In the genomic region with DNA sequence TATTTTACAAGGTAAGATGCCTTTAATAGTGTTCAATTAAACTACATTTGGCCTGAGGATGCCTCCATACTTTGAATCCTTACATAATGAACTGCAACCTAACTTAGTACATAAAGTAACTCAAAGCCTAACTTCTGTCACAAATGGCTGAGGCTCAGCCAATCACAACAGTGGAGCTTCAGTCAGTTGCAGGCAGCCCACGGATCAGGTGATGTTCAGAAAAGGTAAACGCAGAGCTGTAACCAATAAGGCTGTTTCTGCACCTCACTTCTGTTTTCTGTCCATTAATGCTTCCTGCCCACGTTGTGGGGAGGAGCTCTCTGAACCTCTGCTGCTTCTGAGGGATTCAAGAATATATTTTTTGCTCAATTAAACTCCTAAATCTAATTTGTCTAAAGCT, we compare ENCODE assay signal across 11 cellular contexts.
A peak's percentile ranks its signal among the peaks of the same experiment; 100 is the strongest.
DNase-seq lines count a peak whose midpoint lies in the region; ATAC-seq, FAIRE-seq and TF ChIP-seq lines count a peak whose summit lies in the region.
"Had no signal": no experiment of that assay in that cellular context is flagged by ENCODE, and none has a peak within 500 bp of the region (broad histone marks: within the 10 kb centered on the region; RNA-seq: fewer than 3 reads in every experiment).

No MANE protein-coding gene starts in this region.

- CTCF ChIA-PET in H1 (lab: Charles Lee; ENCODE audit: partially characterized antibody), result interaction anchor here (1.2 kb wide), 2 partner anchors 30 to 32 kb away, joined by 4 to 6 read pairs; no protein-coding TSS in a partner anchor

- H3K36me3 ChIP-seq in H1 (ENCODE audit: control insufficient read depth in 2 of 4, insufficient read depth in 4 of 4, low read length in 3 of 4) (no peaks in the 10 kb centered on the region), hepatocyte (replicated peaks; ENCODE audit: insufficient read depth, low read depth) (no peaks in the 10 kb centered on the region)

- no peak overlapping the region for H3K4me2 ChIP-seq in H1 (ENCODE audit: insufficient read depth in 1 of 2, low read depth in 2 of 2, low read length in 2 of 2)
- H3K4me2 ChIP-seq in hepatocyte, result no peak overlapping the region

- no peak overlapping the region for H2BK12ac ChIP-seq in H1 (ENCODE audit: low read depth, low read length)

- no peak overlapping the region for H2AK5ac ChIP-seq in H1 (ENCODE audit: low read depth, low read length)

- no peak overlapping the region for H3K14ac ChIP-seq in H1 (ENCODE audit: insufficient read length)

- no peak for TF ChIP-seq CTCF in H1 (IDR thresholded peaks at IDR 0.05; ENCODE audit: control extremely low read depth in 1 of 3, insufficient read depth in 1 of 3, low read depth in 1 of 3, low read length in 3 of 3)
- TF ChIP-seq CTCF in hepatocyte (IDR thresholded peaks at IDR 0.05; ENCODE audit: poor library complexity), result no peak

- H3K27me3 ChIP-seq in H1 (replicated peaks in 1 of 4; ENCODE audit: control insufficient read depth in 3 of 4, extremely low read depth in 1 of 4, insufficient read depth in 3 of 4, low read length in 3 of 4) (no peaks in the 10 kb centered on the region), hepatocyte (no peaks in the 10 kb centered on the region)

- H3K9ac ChIP-seq in H1 (replicated peaks in 1 of 4; ENCODE audit: extremely low read depth in 1 of 4, low read depth in 3 of 4, low read length in 3 of 4), result no peak overlapping the region

- no peak overlapping the region for H3K56ac ChIP-seq in H1 (replicated peaks; ENCODE audit: insufficient read length, low read depth, low read length)

- no peaks in the 10 kb centered on the region for H3K9me3 ChIP-seq in H1 (ENCODE audit: insufficient read depth in 2 of 2, low read depth in 1 of 2, low read length in 1 of 2)
- no peaks in the 10 kb centered on the region for H3K9me3 ChIP-seq in hepatocyte (ENCODE audit: low read depth)

- TF ChIP-seq POLR2A in H1 (IDR thresholded peaks at IDR 0.05; ENCODE audit: control extremely low read depth in 1 of 2, low read depth in 2 of 2, low read length in 2 of 2), result no peak

- H3K23me2 ChIP-seq in H1 (ENCODE audit: low read depth, low read length), result no peaks in the 10 kb centered on the region

- no peak overlapping the region for H2BK20ac ChIP-seq in H1 (ENCODE audit: low read length)

- TF ChIP-seq EP300 in H1 (IDR thresholded peaks at IDR 0.05; ENCODE audit: borderline replicate concordance in 1 of 2, low read depth in 2 of 2, low read length in 2 of 2), result no peak

- WGBS in H1 (ENCODE audit: extremely low coverage in 1 of 2, insufficient coverage in 1 of 2, insufficient read length in 1 of 2, insufficient replicate concordance in 2 of 2, low coverage in 1 of 2, low lambda C conversion rate in 2 of 2, missing lambda C conversion rate in 1 of 2), 2 experiments, result 75% methylated on average over 3 of the region's 3 CpGs; no CpG with 5 or more reads in 1 of the 2 experiments
- WGBS in hepatocyte (ENCODE audit: low lambda C conversion rate, missing lambda C conversion rate), result 54% methylated on average over 3 of the region's 3 CpGs

- no peaks in the 10 kb centered on the region for H3K9me2 ChIP-seq in hepatocyte (replicated peaks; ENCODE audit: insufficient read depth)

- no peak overlapping the region for H2BK120ac ChIP-seq in H1 (replicated peaks; ENCODE audit: low read depth, low read length)

- H3K4me1 ChIP-seq in H1 (replicated peaks in 1 of 4; ENCODE audit: control insufficient read depth in 3 of 4, insufficient read depth in 4 of 4, low read length in 3 of 4), result no peaks in the 10 kb centered on the region
- no peaks in the 10 kb centered on the region for H3K4me1 ChIP-seq in hepatocyte (ENCODE audit: insufficient read depth)

- peak; percentile 86 for ATAC-seq in GM21515 (IDR thresholded peaks at IDR 0.05; ENCODE audit: unreplicated experiment)
- ATAC-seq in HG03378 (IDR thresholded peaks at IDR 0.05; ENCODE audit: unreplicated experiment), result peak; percentile 56

- DNase-seq in NCI-H2171 treated with DMSO at 0.1 percent for 48 hours (lab: John Stamatoyannopoulos, UW) (peak; percentile 9), NCI-H2171 (lab: John Stamatoyannopoulos, UW) (no peak), H1 (ENCODE audit: low read depth in 1 of 2, low spot score in 2 of 2) (no peak), SHP77 (lab: John Stamatoyannopoulos, UW) (no peak), hepatocyte (ENCODE audit: low spot score) (no peak), amygdala (lab: John Stamatoyannopoulos, UW) (no peak)
- DNase-seq: endodermal cell had no signal

- H3K4ac ChIP-seq in H1 (replicated peaks; ENCODE audit: insufficient read length, low read depth, low read length), result no peak overlapping the region

- H3K79me1 ChIP-seq in H1 (ENCODE audit: low read depth, low read length), result no peaks in the 10 kb centered on the region

- FAIRE-seq in H1 (lab: Jason Lieb, UNC), result no peak
- FAIRE-seq: A204.1 had no signal

- H3K79me2 ChIP-seq in H1 (ENCODE audit: control insufficient read depth in 1 of 2, insufficient read depth in 2 of 2, low read length in 2 of 2), result no peaks in the 10 kb centered on the region
- no peaks in the 10 kb centered on the region for H3K79me2 ChIP-seq in hepatocyte

- H4K8ac ChIP-seq in H1 (ENCODE audit: extremely low read depth, insufficient read depth, low read length), result no peak overlapping the region

- H2BK5ac ChIP-seq in H1 (ENCODE audit: low read depth, low read length), result no peak overlapping the region

- no peak for TF ChIP-seq RAD21 in H1 (IDR thresholded peaks at IDR 0.05 in 1 of 2, conservative IDR thresholded peaks at IDR 0.05 in 1 of 2; ENCODE audit: low read depth in 2 of 2, low read length in 2 of 2)

- H3K27ac ChIP-seq in H1 (ENCODE audit: low read depth, low read length), result no peak overlapping the region
- no peak overlapping the region for H3K27ac ChIP-seq in hepatocyte

- H4K5ac ChIP-seq in H1 (ENCODE audit: insufficient read length, low read depth, low read length), result no peak overlapping the region

- no peak overlapping the region for H3K4me3 ChIP-seq in H1 (ENCODE audit: extremely low read depth in 1 of 4, insufficient read depth in 2 of 4, low read depth in 3 of 4, low read length in 4 of 4)
- no peak overlapping the region for H3K4me3 ChIP-seq in hepatocyte
- H3K4me3 ChIP-seq: lung had no signal

- peak overlapping the region; percentile 89 for H2AFZ ChIP-seq in H1 (ENCODE audit: low read length)
- H2AFZ ChIP-seq in hepatocyte, result no peak overlapping the region

- H3K18ac ChIP-seq in H1 (ENCODE audit: extremely low read depth, low read length), result no peak overlapping the region

- POLR2A ChIA-PET in H1 (lab: Charles Lee; ENCODE audit: partially characterized antibody), result no interaction called here

- no peak overlapping the region for H2BK15ac ChIP-seq in H1 (ENCODE audit: low read length)

- H3K23ac ChIP-seq in H1 (ENCODE audit: insufficient read length), result no peak overlapping the region

- H4K91ac ChIP-seq in H1 (replicated peaks; ENCODE audit: insufficient read length, low read length), result no peak overlapping the region

- H4K20me1 ChIP-seq in H1 (replicated peaks in 1 of 2; ENCODE audit: control insufficient read depth in 1 of 2, insufficient read depth in 2 of 2, low read length in 2 of 2) (no peaks in the 10 kb centered on the region), hepatocyte (ENCODE audit: insufficient read depth, poor library complexity, severe bottlenecking) (no peaks in the 10 kb centered on the region)

TF ChIP-seq in H1, 55 proteins besides CTCF, POLR2A, EP300 and RAD21 (continues in another document):
- no peak for TF ChIP-seq SP1 (IDR thresholded peaks at IDR 0.05; ENCODE audit: low read depth, low read length)
